Comparison of ENCODE assay signal across 13 cellular contexts in genomic region chr6:151286192-151286591, GRCh38. TPM values are rescaled to one million over a fixed set of nuclear protein-coding genes. Genes with fewer than 3 reads are reported as not detected.
DNase-seq lines count a peak whose midpoint lies in the region; ATAC-seq, FAIRE-seq and TF ChIP-seq lines count a peak whose summit lies in the region.
"Had no signal": no experiment of that assay in that cellular context is flagged by ENCODE, and none has a peak within 500 bp of the region (broad histone marks: within the 10 kb centered on the region; RNA-seq: fewer than 3 reads in every experiment).

No MANE protein-coding gene starts in this region.

- no peak for TF ChIP-seq RAD21 in K562 (CRISPR knock-in tag; conservative IDR thresholded peaks at IDR 0.05 in 1 of 2, IDR thresholded peaks at IDR 0.05 in 1 of 2)

- ATAC-seq in K562, result peak; percentile 87
- ATAC-seq: pancreas had no signal

- no peaks in the 10 kb centered on the region for H3K9me1 ChIP-seq in K562 (ENCODE audit: control insufficient read depth, insufficient read depth, low read length)

- intact Hi-C loops in K562 (cut with micrococcal nuclease) (no loop called here), head of caudate nucleus (cut with DNase I) (no loop called here)

- 0 out of 2 replicates have a peak overlapping the region, but pooled peaks have one; percentile 0 for H3K4me3 ChIP-seq in K562
- H3K4me3 ChIP-seq: pancreas had no signal

- H3K27me3 ChIP-seq in K562 (ENCODE audit: control insufficient read depth in 2 of 2, insufficient read depth in 2 of 2, low read length in 2 of 2), result peaks cover 48 to 70% of the 10 kb centered on the region in 2 experiments
- H3K27me3 ChIP-seq: pancreas had no signal

- TF ChIP-seq CTCF in K562 (IDR thresholded peaks at IDR 0.05 in 2 of 3, conservative IDR thresholded peaks at IDR 0.05 in 1 of 3; ENCODE audit: insufficient read depth in 2 of 3, low read depth in 1 of 3, low read length in 3 of 3), result no peak

- no peaks in the 10 kb centered on the region for H3K36me3 ChIP-seq in K562 (ENCODE audit: control insufficient read depth, insufficient read depth, low read length)
- H3K36me3 ChIP-seq: pancreas had no signal

- 4% methylated on average over 7 of the region's 7 CpGs for WGBS in K562 (ENCODE audit: insufficient coverage, low coverage, missing lambda C conversion rate)

- POLR2A ChIA-PET in K562 (lab: Yijun Ruan, JAX), result no interaction called here

- no peak overlapping the region for H3K9ac ChIP-seq in K562 (ENCODE audit: insufficient read depth in 1 of 2, low read depth in 2 of 2, low read length in 2 of 2)

- H3K4me2 ChIP-seq in K562 (ENCODE audit: insufficient read depth, low read length), result peak overlapping the region; percentile 54

- peak; percentile 25 for DNase-seq in activated CD4-positive, alpha-beta T cell treated with anti-CD3 and anti-CD28 coated beads for 48 hours
- DNase-seq in activated CD4-positive, alpha-beta T cell treated with anti-CD3 and anti-CD28 coated beads, Interleukin-2, amount 50 U/mL, for 4 hours, result no peak
- DNase-seq in K562 (ENCODE audit: extremely low read depth in 1 of 4, low spot score in 3 of 4), result peak in 2 of 4 experiments; percentile 26 to 38
- peak; percentile 45 for DNase-seq in left kidney (ENCODE audit: low read depth, low spot score)
- DNase-seq in stimulated activated CD8-positive, alpha-beta memory T cell treated with anti-CD3 and anti-CD28 coated beads, Interleukin-4, amount 100 ng/mL, for 48 hours, result peak; percentile 34
- DNase-seq in NCI-H1092 treated with DMSO at 0.1 percent for 48 hours (lab: John Stamatoyannopoulos, UW), result no peak
- DNase-seq in head of caudate nucleus, result no peak
- DNase-seq in T-helper 9 cell, result no peak
- DNase-seq: 8988T; CD4-positive, alpha-beta T cell; NCI-H524; pancreas had no signal

- no peaks in the 10 kb centered on the region for H3K79me2 ChIP-seq in K562 (ENCODE audit: control insufficient read depth, insufficient read depth, low read length)

- H3K4me1 ChIP-seq in K562 (replicated peaks in 1 of 2; ENCODE audit: control insufficient read depth in 2 of 2, insufficient read depth in 2 of 2, low read length in 2 of 2), result no peaks in the 10 kb centered on the region; a peak in 1 of 5 replicates
- H3K4me1 ChIP-seq: pancreas had no signal

- CTCF ChIA-PET in K562 (lab: Yijun Ruan, JAX; ENCODE audit: low intra/inter-chr PET ratio), result no interaction called here

- BruUV-seq in K562 (replicated peaks; lab: Mats Ljungman, UMichigan), result no TSS peak

- peak; percentile 37 for FAIRE-seq in K562 (lab: Jason Lieb, UNC)
- FAIRE-seq: colon, pancreas had no signal

- peak overlapping the region; percentile 71 for H2AFZ ChIP-seq in K562 (ENCODE audit: low read depth, low read length)

- no peaks in the 10 kb centered on the region for H3K9me3 ChIP-seq in K562 (replicated peaks; ENCODE audit: control insufficient read depth, insufficient read depth, low read depth, low read length)
- H3K9me3 ChIP-seq: pancreas had no signal

- no peak for TF ChIP-seq EP300 in K562 (IDR thresholded peaks at IDR 0.05; ENCODE audit: low read length)

- in situ Hi-C loops in K562 (cut with MboI), result no loop called here

- no peak for TF ChIP-seq POLR2A in K562 (conservative IDR thresholded peaks at IDR 0.05)

- H3K27ac ChIP-seq in K562 (ENCODE audit: extremely low read depth, low read depth, low read length), result no peak overlapping the region
- H3K27ac ChIP-seq: pancreas had no signal

- 0 out of 2 replicates have a peak, but pooled peaks cover 3% of the 10 kb centered on the region for H4K20me1 ChIP-seq in K562 (replicated peaks; ENCODE audit: control insufficient read depth, insufficient read depth, low read length)

TF ChIP-seq in K562, 482 proteins besides CTCF, POLR2A, EP300 and RAD21:
- TF ChIP-seq ZBED1 (IDR thresholded peaks at IDR 0.05) (no peak), BMI1 (IDR thresholded peaks at IDR 0.05; ENCODE audit: low read length) (peak; percentile 28; the same call in 1 of the 2 replicates), SPI1 (IDR thresholded peaks at IDR 0.05; ENCODE audit: borderline replicate concordance, low read depth, low read length) (peak; percentile 16; the same call in 1 of the 2 replicates), PPARD (CRISPR knock-in tag; IDR thresholded peaks at IDR 0.05) (no peak)

RNA-seq across cellular contexts. Expression of gene AKAP12, which starts 46.4 kb away (rescaled TPM):
- 0.44 and 0.67 TPM in 2 replicates for total RNA-seq in K562 (2011; cell fraction: chromatin; rRNA removed; ENCODE audit: low replicate concordance)
- 0.26 and 0.50 TPM in 2 replicates for total RNA-seq in K562 (2011; cell fraction: nucleolus; rRNA removed)
- 0.37 and 0.99 TPM in 2 replicates for total RNA-seq in K562 (2011; cell fraction: nucleoplasm; rRNA removed)
- total RNA-seq in K562 (2014; rRNA removed) (0.69 and 0.82 TPM in 2 replicates), K562 (2014; rRNA removed; fragmentation: Illumina TruSeq; extraction: Trizol) (0.55 and 0.93 TPM in 2 replicates), K562 (2015; rRNA removed; fragmentation: Illumina TruSeq; extraction: Trizol) (0.57 and 0.62 TPM in 2 replicates), K562 (2021) (0.72 and 1.0 TPM in 2 replicates)
- polyA plus RNA-seq in K562 (2011; rRNA removed) (0.32 and 2.0 TPM in 2 replicates), K562 (2014; fragmentation: Illumina TruSeq; extraction: Trizol) (0.64 and 0.67 TPM in 2 replicates), K562 (2014; fragmentation: Nextera tagmentation; extraction: Ambion mirVana) (under 1 TPM; 0.08 to 0.13 TPM), K562 (2014; rRNA removed) (0.18 and 0.49 TPM in 2 replicates)
- 0.16 and 0.61 TPM in 2 replicates for polyA plus RNA-seq in K562 (2011; cell fraction: cytosol; rRNA removed)
- 0.45 and 1.2 TPM in 2 replicates for polyA plus RNA-seq in K562 (2011; cell fraction: nucleus; rRNA removed)
- 0.15 and 1.3 TPM in 2 replicates for polyA plus RNA-seq in K562 (2012)
- 1.0 and 3.6 TPM in 2 replicates for polyA minus RNA-seq in K562 (2011; rRNA and poly(A)+ RNA removed)
- polyA minus RNA-seq in K562 (2011; cell fraction: cytosol; rRNA and poly(A)+ RNA removed), result 0.82 and 1.6 TPM in 2 replicates
- 0.33 and 0.54 TPM in 2 replicates for polyA minus RNA-seq in K562 (2011; cell fraction: nucleus; rRNA and poly(A)+ RNA removed)

Comparison
In these comparisons a context has a peak if more than half of its experiments do, and no peak if none do; other contexts are left out.
1. DNase-seq: peak in activated CD4-positive, alpha-beta T cell treated with anti-CD3 and anti-CD28 coated beads for 48 hours (single experiment), left kidney (single experiment) and stimulated activated CD8-positive, alpha-beta memory T cell treated with anti-CD3 and anti-CD28 coated beads, Interleukin-4, amount 100 ng/mL, for 48 hours (single experiment); none in activated CD4-positive, alpha-beta T cell treated with anti-CD3 and anti-CD28 coated beads, Interleukin-2, amount 50 U/mL, for 4 hours (0 of 2), NCI-H1092 treated with DMSO at 0.1 percent for 48 hours (single experiment), head of caudate nucleus (0 of 42) and T-helper 9 cell (single experiment).